In genomic region chr13:26502826-26503225, GRCh38 we compare ENCODE assay signal across 8 cellular contexts. TPM values are rescaled to one million over a fixed set of nuclear protein-coding genes. Genes with fewer than 3 reads are reported as not detected.
DNase-seq lines count a peak whose midpoint lies in the region; ATAC-seq lines count a peak whose summit lies in the region.

No MANE protein-coding gene starts in this region.

- DNase-seq in NCI-H82 (lab: John Stamatoyannopoulos, UW) (peak; percentile 47), NCI-H82 treated with DMSO at 0.1 percent for 48 hours (lab: John Stamatoyannopoulos, UW; ENCODE audit: unreplicated experiment) (no peak), activated T-cell treated with anti-CD3 and anti-CD28 coated beads for 48 hours (ENCODE audit: low read depth) (peak; percentile 18), left cardiac atrium (peak; percentile 50), GF-D8 (lab: John Stamatoyannopoulos, UW) (no peak)
- peak; percentile 32 for DNase-seq in stimulated activated CD8-positive, alpha-beta memory T cell treated with anti-CD3 and anti-CD28 coated beads, Interleukin-4, amount 100 ng/mL, for 48 hours

- ATAC-seq in left cardiac atrium (peak; percentile 65 to 85), HG03135 (IDR thresholded peaks at IDR 0.05; ENCODE audit: unreplicated experiment) (no peak), GM19351 (IDR thresholded peaks at IDR 0.05; ENCODE audit: unreplicated experiment) (no peak)

- intact Hi-C loops in left cardiac atrium (cut with DNase I), result no loop called here

RNA-seq across cellular contexts. Expression of gene WASF3, which starts 54.7 kb away (rescaled TPM):
- total RNA-seq in left cardiac atrium, result 10 to 100 TPM; 16.1 to 17.8 TPM

Comparison
In these comparisons a context has a peak if more than half of its experiments do, and no peak if none do; other contexts are left out.
1. DNase-seq: peak in NCI-H82 (single experiment), activated T-cell treated with anti-CD3 and anti-CD28 coated beads for 48 hours (single experiment), left cardiac atrium (single experiment) and stimulated activated CD8-positive, alpha-beta memory T cell treated with anti-CD3 and anti-CD28 coated beads, Interleukin-4, amount 100 ng/mL, for 48 hours (single experiment); none in NCI-H82 treated with DMSO at 0.1 percent for 48 hours (single experiment) and GF-D8 (single experiment).
2. ATAC-seq: peak in left cardiac atrium (2 of 2); none in HG03135 (single experiment) and GM19351 (single experiment).